In genomic region chr14:76268013-76268376, GRCh38 we compare ENCODE assay signal across 8 cellular contexts.
A peak's percentile ranks its signal among the peaks of the same experiment; 100 is the strongest.
DNase-seq lines count a peak whose midpoint lies in the region; ATAC-seq, FAIRE-seq and TF ChIP-seq lines count a peak whose summit lies in the region.
"Had no signal": no experiment of that assay in that cellular context is flagged by ENCODE, and none has a peak within 500 bp of the region (broad histone marks: within the 10 kb centered on the region; RNA-seq: fewer than 3 reads in every experiment).

No MANE protein-coding gene starts in this region.

- no peak overlapping the region for H3K4me3 Mint-ChIP-seq in activated CD4-positive, alpha-beta memory T cell treated with anti-CD3 and anti-CD28 coated beads, Interleukin-2, amount 10 ng/mL, durations not matched to agents 7 days and 5 days

- POLR2A ChIA-PET in endothelial cell of umbilical vein (lab: Charles Lee) = no interaction called here
- POLR2A ChIA-PET in activated CD4-positive, alpha-beta memory T cell treated with anti-CD3 and anti-CD28 coated beads, Interleukin-2, amount 10 ng/mL, durations not matched to agents 7 days and 5 days (lab: Charles Lee) = no interaction called here

- H3K27ac Mint-ChIP-seq in activated CD4-positive, alpha-beta memory T cell treated with anti-CD3 and anti-CD28 coated beads, Interleukin-2, amount 10 ng/mL, durations not matched to agents 7 days and 5 days = no peak overlapping the region
- H3K27ac Mint-ChIP-seq: stimulated activated naive B cell treated with anti-CD40 and anti-IgM and Interleukin-4, amounts not matched to agents 10 μg/mL and 1 μg/mL and 100 μg/mL, for 72 hours had no signal

- H3K9ac ChIP-seq in endothelial cell of umbilical vein (replicated peaks; ENCODE audit: extremely low read depth, insufficient read depth, low read length) (no peak overlapping the region), mucosa of stomach (ENCODE audit: low read length) (peak overlapping the region; percentile 75)

- no peak for TF ChIP-seq POLR2A in endothelial cell of umbilical vein (IDR thresholded peaks at IDR 0.05; ENCODE audit: low read depth, low read length)
- TF ChIP-seq POLR2A in transverse colon (IDR thresholded peaks at IDR 0.05) = no peak
- TF ChIP-seq POLR2A in adrenal gland (IDR thresholded peaks at IDR 0.05) = no peak

- H3K36me3 Mint-ChIP-seq in activated CD4-positive, alpha-beta memory T cell treated with anti-CD3 and anti-CD28 coated beads, Interleukin-2, amount 10 ng/mL, durations not matched to agents 7 days and 5 days (ENCODE audit: low read depth) = no peaks in the 10 kb centered on the region

- no peaks in the 10 kb centered on the region for H3K9me3 Mint-ChIP-seq in activated CD4-positive, alpha-beta memory T cell treated with anti-CD3 and anti-CD28 coated beads, Interleukin-2, amount 10 ng/mL, durations not matched to agents 7 days and 5 days
- H3K9me3 Mint-ChIP-seq: stimulated activated naive B cell treated with anti-CD40 and anti-IgM and Interleukin-4, amounts not matched to agents 10 μg/mL and 1 μg/mL and 100 μg/mL, for 72 hours had no signal

- CTCF ChIA-PET in endothelial cell of umbilical vein (lab: Charles Lee) = interaction anchor here (1.0 to 1.7 kb wide), 2 partner anchors 9 to 44 kb away, joined by 3 to 8 read pairs; no protein-coding TSS in a partner anchor
- CTCF ChIA-PET in activated CD4-positive, alpha-beta memory T cell treated with anti-CD3 and anti-CD28 coated beads, Interleukin-2, amount 10 ng/mL, durations not matched to agents 7 days and 5 days (lab: Charles Lee) = no interaction called here

- H3K4me3 ChIP-seq in endothelial cell of umbilical vein (replicated peaks in 1 of 3; ENCODE audit: insufficient read depth in 1 of 3, low read depth in 1 of 3, low read length in 3 of 3) = peak overlapping the region in 2 of 3 experiments; percentile 34 to 46
- peak overlapping the region; percentile 92 for H3K4me3 ChIP-seq in mucosa of stomach (ENCODE audit: low read length)
- peak overlapping the region in 3 of 4 donors; percentile 32 to 50 (median 34) for H3K4me3 ChIP-seq in transverse colon
- peak overlapping the region in 2 of 4 donors; percentile 46 to 55 for H3K4me3 ChIP-seq in adrenal gland

- no peaks in the 10 kb centered on the region for H3K9me3 ChIP-seq in endothelial cell of umbilical vein (replicated peaks; ENCODE audit: control insufficient read depth, insufficient read depth, low read length)
- no peaks in the 10 kb centered on the region for H3K9me3 ChIP-seq in mucosa of stomach (ENCODE audit: control insufficient read depth, low read length)
- no peaks in the 10 kb centered on the region for H3K9me3 ChIP-seq in transverse colon
- no peaks in the 10 kb centered on the region for H3K9me3 ChIP-seq in adrenal gland (replicated peaks in 1 of 3)

- in situ Hi-C loops in transverse colon (cut with MboI; ENCODE audit: low pct_ligation_motif_present in 1 of 4, low pct_unique_long_range_greater_than_20kb in 1 of 4, low sequenced_read_pairs in 3 of 4) = no loop called here

- 39 to 67% methylated on average over 7 to 11 of the region's 11 CpGs for WGBS in transverse colon (ENCODE audit: low coverage in 1 of 2), 2 donors
- whole genome bisulfite sequencing in adrenal gland, 4 donors = 9 to 35% (median 17%) methylated on average over 11 of the region's 11 CpGs

- H3K27me3 Mint-ChIP-seq in activated CD4-positive, alpha-beta memory T cell treated with anti-CD3 and anti-CD28 coated beads, Interleukin-2, amount 10 ng/mL, durations not matched to agents 7 days and 5 days = peaks cover 6% of the 10 kb centered on the region

- no peak overlapping the region for H3K27ac ChIP-seq in endothelial cell of umbilical vein (ENCODE audit: insufficient read depth, low read depth, low read length)
- peak overlapping the region in 1 of 4 donors; percentile 9 for H3K27ac ChIP-seq in transverse colon
- H3K27ac ChIP-seq in adrenal gland = no peak overlapping the region

- peak overlapping the region; percentile 54 for H3K4me2 ChIP-seq in endothelial cell of umbilical vein (ENCODE audit: insufficient read depth, low read length)

- dilution Hi-C loops in endothelial cell of umbilical vein (cut with MboI; ENCODE audit: extremely low pct_ligation_motif_present, low sequenced_read_pairs) = no loop called here

- H3K9me1 ChIP-seq in endothelial cell of umbilical vein (replicated peaks; ENCODE audit: control insufficient read depth, extremely low read depth, insufficient read depth, low read length) = no peaks in the 10 kb centered on the region

- no peaks in the 10 kb centered on the region for H4K20me1 ChIP-seq in endothelial cell of umbilical vein (replicated peaks; ENCODE audit: control insufficient read depth, extremely low read depth, insufficient read depth, low read length)

- H3K4me1 ChIP-seq in endothelial cell of umbilical vein (ENCODE audit: control insufficient read depth, extremely low read depth, insufficient read depth, low read length) (no peaks in the 10 kb centered on the region), mucosa of stomach (ENCODE audit: control insufficient read depth, insufficient read depth, low read length) (no peaks in the 10 kb centered on the region), transverse colon (peaks cover 0 to 4% (median 2%) of the 10 kb centered on the region in 4 donors), adrenal gland (replicated peaks in 1 of 2) (no peaks in the 10 kb centered on the region)

- ATAC-seq in HG02610 (IDR thresholded peaks at IDR 0.05; ENCODE audit: unreplicated experiment) = no peak

- no peak for FAIRE-seq in endothelial cell of umbilical vein (lab: Jason Lieb, UNC)

- no TSS peak for BruUV-seq in endothelial cell of umbilical vein (replicated peaks; lab: Mats Ljungman, UMichigan)

- DNase-seq in NCI-H524 (lab: John Stamatoyannopoulos, UW) = peak; percentile 57 to 58
- DNase-seq in endothelial cell of umbilical vein (ENCODE audit: low read depth, low spot score) = no peak
- DNase-seq in transverse colon = no peak
- DNase-seq in activated CD4-positive, alpha-beta memory T cell treated with anti-CD3 and anti-CD28 coated beads, Interleukin-2, amount 10 ng/mL, durations not matched to agents 7 days and 5 days = no peak
- DNase-seq in adrenal gland = no peak

- no peaks in the 10 kb centered on the region for H3K4me1 Mint-ChIP-seq in activated CD4-positive, alpha-beta memory T cell treated with anti-CD3 and anti-CD28 coated beads, Interleukin-2, amount 10 ng/mL, durations not matched to agents 7 days and 5 days

- H3K36me3 ChIP-seq in endothelial cell of umbilical vein (ENCODE audit: control insufficient read depth in 2 of 2, extremely low read depth in 1 of 2, insufficient read depth in 2 of 2, low read length in 2 of 2) (no peaks in the 10 kb centered on the region), mucosa of stomach (ENCODE audit: control insufficient read depth, insufficient read depth, low read length) (no peaks in the 10 kb centered on the region), transverse colon (no peaks in the 10 kb centered on the region), adrenal gland (replicated peaks in 1 of 2) (no peaks in the 10 kb centered on the region)

- intact Hi-C loops in endothelial cell of umbilical vein (cut with micrococcal nuclease) = loop anchor here (5.0 kb wide), 1 partner anchor 79 kb away; no protein-coding TSS in a partner anchor
- intact Hi-C loops in transverse colon (cut with DNase I; ENCODE audit: low total_unique reads) = no loop called here
- intact Hi-C loops in adrenal gland (cut with DNase I) = no loop called here

- peaks cover 2 to 6% of the 10 kb centered on the region in 2 experiments for H3K27me3 ChIP-seq in endothelial cell of umbilical vein (ENCODE audit: control insufficient read depth in 2 of 2, insufficient read depth in 2 of 2, low read length in 2 of 2)
- no peaks in the 10 kb centered on the region for H3K27me3 ChIP-seq in mucosa of stomach (ENCODE audit: control insufficient read depth, insufficient read depth, low read length)
- H3K27me3 ChIP-seq in transverse colon = peaks cover 3% of the 10 kb centered on the region
- no peaks in the 10 kb centered on the region for H3K27me3 ChIP-seq in adrenal gland

- H2AFZ ChIP-seq in endothelial cell of umbilical vein (ENCODE audit: low read depth, low read length) = peak overlapping the region; percentile 58

- no peak for TF ChIP-seq EP300 in transverse colon (IDR thresholded peaks at IDR 0.05; ENCODE audit: low read depth)

- TF ChIP-seq CTCF in endothelial cell of umbilical vein (IDR thresholded peaks at IDR 0.05; ENCODE audit: extremely low read depth in 1 of 2, insufficient read depth in 1 of 2, low read depth in 1 of 2, low read length in 2 of 2) (no peak), transverse colon (IDR thresholded peaks at IDR 0.05) (no peak), adrenal gland (IDR thresholded peaks at IDR 0.05) (no peak)

- no peaks in the 10 kb centered on the region for H3K79me2 ChIP-seq in endothelial cell of umbilical vein (ENCODE audit: control insufficient read depth, insufficient read depth, low read length)

TF ChIP-seq in endothelial cell of umbilical vein, 7 proteins besides CTCF, POLR2A, EP300 and RAD21:
- TF ChIP-seq MYC (IDR thresholded peaks at IDR 0.05; ENCODE audit: low read depth, low read length) = no peak
- TF ChIP-seq GATA2 (IDR thresholded peaks at IDR 0.05; ENCODE audit: insufficient read depth, insufficient read length, low read depth, low read length) = no peak
- TF ChIP-seq FOS (IDR thresholded peaks at IDR 0.05; ENCODE audit: borderline replicate concordance, insufficient read depth, low read length) = no peak
- TF ChIP-seq EZH2 (IDR thresholded peaks at IDR 0.05; ENCODE audit: borderline replicate concordance, low read depth, low read length, severe bottlenecking) = no peak
- TF ChIP-seq POLR2AphosphoS5 (IDR thresholded peaks at IDR 0.05; ENCODE audit: insufficient read depth, low read depth, low read length) = no peak
- TF ChIP-seq JUN (IDR thresholded peaks at IDR 0.05; ENCODE audit: borderline replicate concordance, insufficient read depth, insufficient read length, low read depth) = no peak
- TF ChIP-seq MAX (IDR thresholded peaks at IDR 0.05; ENCODE audit: insufficient read depth, insufficient read length) = no peak

Comparison
In these comparisons a context has a peak if more than half of its experiments do, and no peak if none do; other contexts are left out.
1. DNase-seq: peak in NCI-H524 (2 of 2); none in endothelial cell of umbilical vein (single experiment), transverse colon (single experiment), activated CD4-positive, alpha-beta memory T cell treated with anti-CD3 and anti-CD28 coated beads, Interleukin-2, amount 10 ng/mL, durations not matched to agents 7 days and 5 days (single experiment) and adrenal gland (0 of 7).